In genomic region chrX:15606064-15606590, GRCh38 we compare ENCODE assay signal across 21 cellular contexts. TPM values are rescaled to one million over a fixed set of nuclear protein-coding genes. Genes with fewer than 3 reads are reported as not detected.
"Had no signal": no experiment of that assay in that cellular context is flagged by ENCODE, and none has a peak within 500 bp of the region (broad histone marks: within the 10 kb centered on the region; RNA-seq: fewer than 3 reads in every experiment).

No MANE protein-coding gene starts in this region.

- H3K4me1 Mint-ChIP-seq: activated CD4-positive, alpha-beta T cell treated with anti-CD3 and anti-CD28 coated beads, Interleukin-2, amount 10 ng/mL, durations not matched to agents 24 days and 14 days; activated naive CD8-positive, alpha-beta T cell treated with anti-CD3 and anti-CD28 coated beads for 36 hours; brain; central memory CD8-positive, alpha-beta T cell; T-helper 17 cell had no signal

- H3K27me3 Mint-ChIP-seq: activated naive CD8-positive, alpha-beta T cell treated with anti-CD3 and anti-CD28 coated beads for 36 hours had no signal

- H3K4me3 Mint-ChIP-seq: activated CD4-positive, alpha-beta T cell treated with anti-CD3 and anti-CD28 coated beads, Interleukin-2, amount 10 ng/mL, durations not matched to agents 24 days and 14 days; activated CD8-positive, alpha-beta T cell treated with anti-CD3 and anti-CD28 coated beads, Interleukin-2, amount 10 ng/mL, durations not matched to agents 7 days and 5 days; activated naive CD8-positive, alpha-beta T cell treated with anti-CD3 and anti-CD28 coated beads for 36 hours; activated T-cell treated with anti-CD3 and anti-CD28 coated beads, Interleukin-2, amount 50 U/mL, for 72 hours; brain; central memory CD8-positive, alpha-beta T cell; natural killer cell treated with Interleukin-12 subunit alpha and Interleukin-12 subunit beta and Interleukin-15 and Interleukin-18, amount 100 ng/mL, for 72 hours; T-helper 17 cell had no signal

- ATAC-seq: activated CD8-positive, alpha-beta T cell treated with anti-CD3 and anti-CD28 coated beads, Interleukin-2, amount 10 ng/mL, durations not matched to agents 7 days and 5 days; activated T-cell treated with anti-CD3 and anti-CD28 coated beads, Interleukin-2, amount 50 U/mL, for 72 hours; natural killer cell treated with Interleukin-12 subunit alpha and Interleukin-12 subunit beta and Interleukin-15 and Interleukin-18, amount 100 ng/mL, for 72 hours; T-helper 17 cell had no signal

- H3K9me3 Mint-ChIP-seq: activated CD4-positive, alpha-beta T cell treated with anti-CD3 and anti-CD28 coated beads, Interleukin-2, amount 10 ng/mL, durations not matched to agents 24 days and 14 days; activated naive CD8-positive, alpha-beta T cell treated with anti-CD3 and anti-CD28 coated beads for 36 hours; activated T-cell treated with anti-CD3 and anti-CD28 coated beads, Interleukin-2, amount 50 U/mL, for 72 hours; brain; central memory CD8-positive, alpha-beta T cell; natural killer cell treated with Interleukin-12 subunit alpha and Interleukin-12 subunit beta and Interleukin-15 and Interleukin-18, amount 100 ng/mL, for 72 hours had no signal

- H3K27ac Mint-ChIP-seq: activated CD4-positive, alpha-beta T cell treated with anti-CD3 and anti-CD28 coated beads, Interleukin-2, amount 10 ng/mL, durations not matched to agents 24 days and 14 days; activated CD8-positive, alpha-beta T cell treated with anti-CD3 and anti-CD28 coated beads, Interleukin-2, amount 10 ng/mL, durations not matched to agents 7 days and 5 days; activated naive CD8-positive, alpha-beta T cell treated with anti-CD3 and anti-CD28 coated beads for 36 hours; activated T-cell treated with anti-CD3 and anti-CD28 coated beads, Interleukin-2, amount 50 U/mL, for 72 hours; natural killer cell treated with Interleukin-12 subunit alpha and Interleukin-12 subunit beta and Interleukin-15 and Interleukin-18, amount 100 ng/mL, for 72 hours; T-helper 17 cell had no signal

- H3K36me3 Mint-ChIP-seq: activated naive CD8-positive, alpha-beta T cell treated with anti-CD3 and anti-CD28 coated beads for 36 hours; brain; natural killer cell treated with Interleukin-12 subunit alpha and Interleukin-12 subunit beta and Interleukin-15 and Interleukin-18, amount 100 ng/mL, for 72 hours had no signal

- DNase-seq: activated CD4-positive, alpha-beta T cell treated with anti-CD3 and anti-CD28 coated beads, Interleukin-2, amount 10 ng/mL, durations not matched to agents 24 days and 14 days; activated CD4-positive, CD25-positive, alpha-beta regulatory T cell; activated CD8-positive, alpha-beta memory T cell treated with anti-CD3 and anti-CD28 coated beads, Interleukin-2, amount 50 U/mL, for 4 hours; activated CD8-positive, alpha-beta T cell treated with anti-CD3 and anti-CD28 coated beads, Interleukin-2, amount 10 ng/mL, durations not matched to agents 7 days and 5 days; activated gamma-delta T cell; activated naive CD8-positive, alpha-beta T cell treated with anti-CD3 and anti-CD28 coated beads for 36 hours; activated T-cell treated with anti-CD3 and anti-CD28 coated beads, Interleukin-2, amount 50 U/mL, for 72 hours; amygdala; cortex of kidney; effector CD8-positive, alpha-beta T cell; foreskin melanocyte; head of caudate nucleus; mesenchymal stem cell; nucleus accumbens; posterior cingulate gyrus; T-helper 17 cell had no signal

- FAIRE-seq: keratinocyte had no signal

RNA-seq across cellular contexts. Expression of gene ACE2, which starts 5.4 kb away (rescaled TPM):
- total RNA-seq: activated CD4-positive, alpha-beta T cell treated with anti-CD3 and anti-CD28 coated beads, Interleukin-2, amount 10 ng/mL, durations not matched to agents 24 days and 14 days; activated CD8-positive, alpha-beta T cell treated with anti-CD3 and anti-CD28 coated beads, Interleukin-2, amount 10 ng/mL, durations not matched to agents 7 days and 5 days; fibroblast of lung; natural killer cell treated with Interleukin-12 subunit alpha and Interleukin-12 subunit beta and Interleukin-15 and Interleukin-18, amount 100 ng/mL, for 72 hours; T-helper 17 cell had no signal
- polyA plus RNA-seq: fibroblast of lung had no signal

RNA-seq across cellular contexts. Expression of gene CLTRN, which starts 58.5 kb away (rescaled TPM):
- total RNA-seq: activated CD8-positive, alpha-beta T cell treated with anti-CD3 and anti-CD28 coated beads, Interleukin-2, amount 10 ng/mL, durations not matched to agents 7 days and 5 days; natural killer cell treated with Interleukin-12 subunit alpha and Interleukin-12 subunit beta and Interleukin-15 and Interleukin-18, amount 100 ng/mL, for 72 hours had no signal
